ENCODE assay signal across 10 cellular contexts in genomic region chr2:241771286-241772062, GRCh38. TPM values are rescaled to one million over a fixed set of nuclear protein-coding genes. Genes with fewer than 3 reads are reported as not detected.
DNase-seq lines count a peak whose midpoint lies in the region; ATAC-seq and TF ChIP-seq lines count a peak whose summit lies in the region.
"Had no signal": no experiment of that assay in that cellular context is flagged by ENCODE, and none has a peak within 500 bp of the region (broad histone marks: within the 10 kb centered on the region; RNA-seq: fewer than 3 reads in every experiment).

No MANE protein-coding gene starts in this region.

- peak; percentile 41 for DNase-seq in SK-N-SH
- no peak for DNase-seq in activated T-cell treated with anti-CD3 and anti-CD28 coated beads, Interleukin-2, amount 50 U/mL, for 24 hours
- peak; percentile 61 to 87 (median 79) for DNase-seq in right cardiac atrium
- DNase-seq in SHP77 treated with DMSO at 0.1 percent for 48 hours (lab: John Stamatoyannopoulos, UW) = no peak

- no peaks in the 10 kb centered on the region for H4K20me1 ChIP-seq in SK-N-SH (ENCODE audit: insufficient read depth)

- ATAC-seq in SK-N-SH treated with all-trans-retinoic acid at 6 μM for 48 hours (no peak), right cardiac atrium (peak; percentile 31 to 51), HG02763 (IDR thresholded peaks at IDR 0.05; ENCODE audit: unreplicated experiment) (no peak), HG03432 (IDR thresholded peaks at IDR 0.05; ENCODE audit: unreplicated experiment) (no peak)
- ATAC-seq in stimulated activated memory B cell treated with anti-CD40 and anti-IgM and Interleukin-4, amounts not matched to agents 10 μg/mL and 1 μg/mL and 100 μg/mL, for 72 hours = peak; percentile 4

- no peaks in the 10 kb centered on the region for H3K36me3 ChIP-seq in SK-N-SH (replicated peaks in 1 of 2; ENCODE audit: control insufficient read depth in 1 of 2, insufficient read depth in 2 of 2, low read length in 1 of 2)

- H3K4me1 ChIP-seq in SK-N-SH (ENCODE audit: control insufficient read depth in 1 of 2, insufficient read depth in 2 of 2, low read depth in 1 of 2, low read length in 1 of 2) (peaks cover 20 to 23% of the 10 kb centered on the region in 2 experiments; a peak in 2 of 4 replicates), right cardiac atrium (ENCODE audit: control insufficient read depth, insufficient read depth, low read length) (no peaks in the 10 kb centered on the region)

- H3F3A ChIP-seq in SK-N-SH (replicated peaks; ENCODE audit: insufficient read depth) = no peaks in the 10 kb centered on the region

- no peak overlapping the region for H3K4me2 ChIP-seq in SK-N-SH

- no peaks in the 10 kb centered on the region for H3K9me3 Mint-ChIP-seq in activated T-cell treated with anti-CD3 and anti-CD28 coated beads, Interleukin-2, amount 50 U/mL, for 24 hours
- no peaks in the 10 kb centered on the region for H3K9me3 Mint-ChIP-seq in stimulated activated memory B cell treated with anti-CD40 and anti-IgM and Interleukin-4, amounts not matched to agents 10 μg/mL and 1 μg/mL and 100 μg/mL, for 72 hours

- no peak for TF ChIP-seq CTCF in SK-N-SH (IDR thresholded peaks at IDR 0.05)

- no peak for TF ChIP-seq EP300 in SK-N-SH (IDR thresholded peaks at IDR 0.05; ENCODE audit: borderline replicate concordance in 1 of 2, low read depth in 1 of 2, low read length in 1 of 2)

- H3K9me3 ChIP-seq in SK-N-SH (no peaks in the 10 kb centered on the region), right cardiac atrium (ENCODE audit: control insufficient read depth, low read length) (no peaks in the 10 kb centered on the region)

- CTCF ChIA-PET in SK-N-SH (lab: Yijun Ruan, JAX) = interaction anchor here (1.1 to 1.9 kb wide), 4 partner anchors 10 to 107 kb away, joined by 3 to 6 read pairs (median 4); no protein-coding TSS in a partner anchor

- H3K9me2 ChIP-seq in SK-N-SH = no peaks in the 10 kb centered on the region

- H3K27ac Mint-ChIP-seq in activated T-cell treated with anti-CD3 and anti-CD28 coated beads, Interleukin-2, amount 50 U/mL, for 24 hours = peak overlapping the region; percentile 51
- peak overlapping the region; percentile 81 for H3K27ac Mint-ChIP-seq in stimulated activated memory B cell treated with anti-CD40 and anti-IgM and Interleukin-4, amounts not matched to agents 10 μg/mL and 1 μg/mL and 100 μg/mL, for 72 hours

- H3K27ac ChIP-seq in SK-N-SH (ENCODE audit: low read depth in 2 of 2, low read length in 1 of 2) (no peak overlapping the region), right cardiac atrium (ENCODE audit: low read length) (no peak overlapping the region)

- no peaks in the 10 kb centered on the region for H3K36me3 Mint-ChIP-seq in activated T-cell treated with anti-CD3 and anti-CD28 coated beads, Interleukin-2, amount 50 U/mL, for 24 hours (ENCODE audit: low read depth)
- no peaks in the 10 kb centered on the region for H3K36me3 Mint-ChIP-seq in stimulated activated memory B cell treated with anti-CD40 and anti-IgM and Interleukin-4, amounts not matched to agents 10 μg/mL and 1 μg/mL and 100 μg/mL, for 72 hours

- H3K27me3 Mint-ChIP-seq in activated T-cell treated with anti-CD3 and anti-CD28 coated beads, Interleukin-2, amount 50 U/mL, for 24 hours = no peaks in the 10 kb centered on the region
- peaks cover 18% of the 10 kb centered on the region for H3K27me3 Mint-ChIP-seq in stimulated activated memory B cell treated with anti-CD40 and anti-IgM and Interleukin-4, amounts not matched to agents 10 μg/mL and 1 μg/mL and 100 μg/mL, for 72 hours

- no peak overlapping the region for H2AFZ ChIP-seq in SK-N-SH (ENCODE audit: low read depth)

- no peak overlapping the region for H3K4me3 Mint-ChIP-seq in activated T-cell treated with anti-CD3 and anti-CD28 coated beads, Interleukin-2, amount 50 U/mL, for 24 hours
- H3K4me3 Mint-ChIP-seq in stimulated activated memory B cell treated with anti-CD40 and anti-IgM and Interleukin-4, amounts not matched to agents 10 μg/mL and 1 μg/mL and 100 μg/mL, for 72 hours = peak overlapping the region; percentile 42

- no peak overlapping the region for H3K9ac ChIP-seq in SK-N-SH

- intact Hi-C loops in right cardiac atrium (cut with DNase I) = no loop called here

- H3K4me3 ChIP-seq in SK-N-SH (ENCODE audit: low read depth in 2 of 2, low read length in 1 of 2) (no peak overlapping the region), right cardiac atrium (ENCODE audit: low read length) (no peak overlapping the region)

- H3K27me3 ChIP-seq in SK-N-SH (ENCODE audit: insufficient read depth) (no peaks in the 10 kb centered on the region), right cardiac atrium (ENCODE audit: control insufficient read depth, insufficient read depth) (no peaks in the 10 kb centered on the region)

- TF ChIP-seq RAD21 in SK-N-SH (IDR thresholded peaks at IDR 0.05; ENCODE audit: low read length) = no peak

- no peaks in the 10 kb centered on the region for H3K79me2 ChIP-seq in SK-N-SH (ENCODE audit: insufficient read depth)

- WGBS in SK-N-SH (ENCODE audit: low lambda C conversion rate) = 95% methylated on average over 34 of the region's 38 CpGs
- 57% methylated on average over 38 of the region's 38 CpGs for WGBS in right cardiac atrium

- peaks cover 16% of the 10 kb centered on the region for H3K4me1 Mint-ChIP-seq in activated T-cell treated with anti-CD3 and anti-CD28 coated beads, Interleukin-2, amount 50 U/mL, for 24 hours (ENCODE audit: low read depth)
- peaks cover 22% of the 10 kb centered on the region for H3K4me1 Mint-ChIP-seq in stimulated activated memory B cell treated with anti-CD40 and anti-IgM and Interleukin-4, amounts not matched to agents 10 μg/mL and 1 μg/mL and 100 μg/mL, for 72 hours

- POLR2A ChIA-PET in SK-N-SH (lab: Yijun Ruan, JAX) = no interaction called here

TF ChIP-seq in SK-N-SH, 30 proteins besides CTCF, POLR2A, EP300 and RAD21 (continues in another document):
- TF ChIP-seq FOSL2 (IDR thresholded peaks at IDR 0.05; ENCODE audit: borderline replicate concordance, low read depth) (no peak), NFIC (IDR thresholded peaks at IDR 0.05; ENCODE audit: borderline replicate concordance) (no peak), USF1 (IDR thresholded peaks at IDR 0.05; ENCODE audit: borderline replicate concordance, low read depth) (no peak), EZH2phosphoT487 (IDR thresholded peaks at IDR 0.05; ENCODE audit: borderline replicate concordance, low read depth) (no peak), TEAD4 (IDR thresholded peaks at IDR 0.05; ENCODE audit: borderline replicate concordance, insufficient read depth) (no peak), YY1 (IDR thresholded peaks at IDR 0.05; ENCODE audit: low read depth) (no peak), FOXJ3 (CRISPR knock-in tag; IDR thresholded peaks at IDR 0.05) (no peak), RXRA (IDR thresholded peaks at IDR 0.05; ENCODE audit: borderline replicate concordance, low read depth) (no peak), MEF2A (IDR thresholded peaks at IDR 0.05; ENCODE audit: borderline replicate concordance, low read depth) (no peak)

TF ChIP-seq in SK-N-SH treated with all-trans-retinoic acid at 6 μM for 48 hours, 23 proteins besides CTCF, POLR2A, EP300 and RAD21:
- TF ChIP-seq ARNTL (CRISPR knock-in tag; IDR thresholded peaks at IDR 0.05; ENCODE audit: borderline replicate concordance, low read depth) = no peak
- TF ChIP-seq ZNF8 (CRISPR knock-in tag; IDR thresholded peaks at IDR 0.05) = no peak
- no peak for TF ChIP-seq ISL1 (CRISPR knock-in tag; IDR thresholded peaks at IDR 0.05)
- TF ChIP-seq ZC3H10 (CRISPR knock-in tag; IDR thresholded peaks at IDR 0.05) = no peak

RNA-seq across cellular contexts. Expression of gene GAL3ST2, which starts 5.1 kb away (rescaled TPM):
- polyA plus RNA-seq in SK-N-SH (2012; rRNA removed) = 0.10 and 0.15 TPM in 2 replicates
- 0.04 TPM in 1 of 2 replicates, not detected in the other for polyA plus RNA-seq in SK-N-SH (2012; cell fraction: cytosol; rRNA removed)
- 0.74 and 1.0 TPM in 2 replicates for polyA plus RNA-seq in SK-N-SH (2012; cell fraction: nucleus; rRNA removed)
- total RNA-seq in right cardiac atrium = under 1 TPM in 2 of 4 donors, not detected in 2; 0.23 to 0.29 TPM
- 0.09 TPM for polyA plus RNA-seq in right cardiac atrium
- total RNA-seq: A172, M059J had no signal

RNA-seq across cellular contexts. Expression of gene D2HGDH, which starts 37.0 kb away (rescaled TPM):
- polyA plus RNA-seq in SK-N-SH (2012; rRNA removed) (33.7 and 36.3 TPM in 2 replicates), right cardiac atrium (16.0 TPM)
- 12.4 and 18.7 TPM in 2 replicates for polyA plus RNA-seq in SK-N-SH (2012; cell fraction: cytosol; rRNA removed)
- polyA plus RNA-seq in SK-N-SH (2012; cell fraction: nucleus; rRNA removed) = 210 and 218 TPM in 2 replicates
- total RNA-seq in right cardiac atrium = 10 to 100 TPM; 16.1 to 22.3 (median 18.3) TPM

RNA-seq across cellular contexts. Expression of gene NEU4, which starts 37.5 kb away (rescaled TPM):
- polyA plus RNA-seq in SK-N-SH (2012; rRNA removed) (0.05 TPM in 1 of 2 replicates, not detected in the other), right cardiac atrium (0.68 TPM)
- 0.03 and 0.07 TPM in 2 replicates for polyA plus RNA-seq in SK-N-SH (2012; cell fraction: cytosol; rRNA removed)
- 0.54 and 0.62 TPM in 2 replicates for polyA plus RNA-seq in SK-N-SH (2012; cell fraction: nucleus; rRNA removed)
- 1 to 10 TPM in 1 of 4 donors, under 1 TPM in 2, not detected in 1; 0.17 to 1.4 (median 0.84) TPM for total RNA-seq in right cardiac atrium
- total RNA-seq: A172, M059J had no signal

Comparison
In these comparisons a context has a peak if more than half of its experiments do, and no peak if none do; other contexts are left out.
1. DNase-seq: peak in SK-N-SH (single experiment) and right cardiac atrium (3 of 3); none in activated T-cell treated with anti-CD3 and anti-CD28 coated beads, Interleukin-2, amount 50 U/mL, for 24 hours (single experiment) and SHP77 treated with DMSO at 0.1 percent for 48 hours (single experiment).
2. ATAC-seq: peak in right cardiac atrium (2 of 2) and stimulated activated memory B cell treated with anti-CD40 and anti-IgM and Interleukin-4, amounts not matched to agents 10 μg/mL and 1 μg/mL and 100 μg/mL, for 72 hours (single experiment); none in SK-N-SH treated with all-trans-retinoic acid at 6 μM for 48 hours (single experiment), HG02763 (single experiment) and HG03432 (single experiment).